ENCODE assay signal across 25 cellular contexts in the genomic region with DNA sequence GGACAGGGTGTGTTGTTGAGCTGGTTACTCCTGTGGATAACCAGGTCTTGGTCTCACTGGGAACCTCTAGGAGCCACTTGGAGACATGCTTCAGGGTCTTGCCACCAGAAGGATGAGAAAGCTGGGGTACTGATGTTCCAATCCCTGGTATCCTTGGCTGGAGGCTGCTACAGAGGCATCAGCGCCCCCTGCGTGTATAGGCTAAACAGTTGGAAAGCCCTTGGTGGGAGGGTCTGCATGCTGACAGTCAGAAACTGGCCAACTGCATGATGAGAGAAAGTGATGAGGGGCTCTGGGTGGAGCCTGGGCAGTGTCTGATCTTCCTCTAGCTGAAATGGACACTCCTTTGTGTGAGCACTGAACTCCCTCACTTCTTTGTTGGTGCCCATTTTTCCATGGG.
"Had no signal": no experiment of that assay in that cellular context is flagged by ENCODE, and none has a peak within 500 bp of the region (broad histone marks: within the 10 kb centered on the region; RNA-seq: fewer than 3 reads in every experiment).

No MANE protein-coding gene starts in this region.

- H3K4me1 ChIP-seq: breast epithelium, SJSA1 had no signal

- H3K27ac Mint-ChIP-seq: activated CD8-positive, alpha-beta memory T cell treated with anti-CD3 and anti-CD28 coated beads, Interleukin-2, amount 10 ng/mL, durations not matched to agents 7 days and 5 days; activated naive CD4-positive, alpha-beta T cell treated with anti-CD3 and anti-CD28 coated beads, Interleukin-2, amount 50 U/mL, for 24 hours; activated T-cell treated with anti-CD3 and anti-CD28 coated beads, Interleukin-2, amount 50 U/mL, for 24 hours; activated T-helper 1 cell treated with anti-CD3 and anti-CD28 coated beads, Interleukin-12 subunit alpha, Interleukin-12 subunit beta, Interleukin-2, Interleukin-4 antibody, amounts not matched to agents 30 ng/mL and 10 ng/mL and 1 ng/mL, durations not matched to agents 14 hours and 24 hours and 36 hours; T-helper 1 cell treated with Interleukin-12 subunit alpha and Interleukin-12 subunit beta and Interleukin-4 antibody, amounts not matched to agents 30 μg/mL and 1 μg/mL, for 36 hours had no signal

- H3K36me3 ChIP-seq: breast epithelium, SJSA1 had no signal

- DNase-seq: activated CD4-positive, alpha-beta T cell treated with anti-CD3 and anti-CD28 coated beads for 48 hours; activated CD4-positive, alpha-beta T cell treated with anti-CD3 and anti-CD28 coated beads, Interleukin-2, amount 50 U/mL, for 48 hours; activated CD4-positive, CD25-positive, alpha-beta regulatory T cell treated with anti-CD3 and anti-CD28 coated beads, Interleukin-2, amount 50 U/mL, for 72 hours; activated CD8-positive, alpha-beta memory T cell treated with anti-CD3 and anti-CD28 coated beads, Interleukin-2, amount 10 ng/mL, durations not matched to agents 7 days and 5 days; activated effector memory CD4-positive, alpha-beta T cell treated with Interleukin-2 at 50 U/mL for 16 hours; activated naive CD4-positive, alpha-beta T cell; activated T-cell treated with anti-CD3 and anti-CD28 coated beads, Interleukin-2, amount 50 U/mL, for 24 hours; aorta; caudate nucleus; NCI-H1092; NCI-H1417; NCI-H1694; NCI-H2029; NCI-H2107; NCI-H2171 treated with DMSO at 0.1 percent for 48 hours; NCI-H226; NCI-H526 treated with DMSO at 0.1 percent for 48 hours; PC-3; SHP77 had no signal

- H3K27ac ChIP-seq: breast epithelium, SJSA1 had no signal

- H3K36me3 Mint-ChIP-seq: activated CD8-positive, alpha-beta memory T cell treated with anti-CD3 and anti-CD28 coated beads, Interleukin-2, amount 10 ng/mL, durations not matched to agents 7 days and 5 days; activated naive CD4-positive, alpha-beta T cell treated with anti-CD3 and anti-CD28 coated beads, Interleukin-2, amount 50 U/mL, for 24 hours had no signal

- ATAC-seq: activated CD8-positive, alpha-beta memory T cell treated with anti-CD3 and anti-CD28 coated beads, Interleukin-2, amount 10 ng/mL, durations not matched to agents 7 days and 5 days; PC-3; SK-N-SH treated with all-trans-retinoic acid at 6 μM for 48 hours had no signal

- H3K4me3 Mint-ChIP-seq: activated CD8-positive, alpha-beta memory T cell treated with anti-CD3 and anti-CD28 coated beads, Interleukin-2, amount 10 ng/mL, durations not matched to agents 7 days and 5 days; activated naive CD4-positive, alpha-beta T cell treated with anti-CD3 and anti-CD28 coated beads, Interleukin-2, amount 50 U/mL, for 24 hours; activated T-cell treated with anti-CD3 and anti-CD28 coated beads, Interleukin-2, amount 50 U/mL, for 24 hours; activated T-helper 1 cell treated with anti-CD3 and anti-CD28 coated beads, Interleukin-12 subunit alpha, Interleukin-12 subunit beta, Interleukin-2, Interleukin-4 antibody, amounts not matched to agents 30 ng/mL and 10 ng/mL and 1 ng/mL, durations not matched to agents 14 hours and 24 hours and 36 hours; T-helper 1 cell treated with Interleukin-12 subunit alpha and Interleukin-12 subunit beta and Interleukin-4 antibody, amounts not matched to agents 30 μg/mL and 1 μg/mL, for 36 hours had no signal

- H3K9me3 Mint-ChIP-seq: activated naive CD4-positive, alpha-beta T cell treated with anti-CD3 and anti-CD28 coated beads, Interleukin-2, amount 50 U/mL, for 24 hours; activated T-cell treated with anti-CD3 and anti-CD28 coated beads, Interleukin-2, amount 50 U/mL, for 24 hours; activated T-helper 1 cell treated with anti-CD3 and anti-CD28 coated beads, Interleukin-12 subunit alpha, Interleukin-12 subunit beta, Interleukin-2, Interleukin-4 antibody, amounts not matched to agents 30 ng/mL and 10 ng/mL and 1 ng/mL, durations not matched to agents 14 hours and 24 hours and 36 hours; T-helper 1 cell treated with Interleukin-12 subunit alpha and Interleukin-12 subunit beta and Interleukin-4 antibody, amounts not matched to agents 30 μg/mL and 1 μg/mL, for 36 hours had no signal

- H3K4me3 ChIP-seq: breast epithelium, SJSA1 had no signal

- H3K27me3 Mint-ChIP-seq: activated naive CD4-positive, alpha-beta T cell treated with anti-CD3 and anti-CD28 coated beads, Interleukin-2, amount 50 U/mL, for 24 hours had no signal

- H3K4me1 Mint-ChIP-seq: activated CD8-positive, alpha-beta memory T cell treated with anti-CD3 and anti-CD28 coated beads, Interleukin-2, amount 10 ng/mL, durations not matched to agents 7 days and 5 days; activated naive CD4-positive, alpha-beta T cell treated with anti-CD3 and anti-CD28 coated beads, Interleukin-2, amount 50 U/mL, for 24 hours had no signal

- H3K9me3 ChIP-seq: breast epithelium, SJSA1 had no signal
